Comparison of ENCODE assay signal across 28 cellular contexts in genomic region chr22:35558031-35558430, GRCh38. TPM values are rescaled to one million over a fixed set of nuclear protein-coding genes. Genes with fewer than 3 reads are reported as not detected.
"Had no signal": no experiment of that assay in that cellular context is flagged by ENCODE, and none has a peak within 500 bp of the region (broad histone marks: within the 10 kb centered on the region; RNA-seq: fewer than 3 reads in every experiment).

No MANE protein-coding gene starts in this region.

- H3K36me3 Mint-ChIP-seq: activated naive CD8-positive, alpha-beta T cell had no signal

- DNase-seq: activated CD4-positive, CD25-positive, alpha-beta regulatory T cell; activated CD8-positive, alpha-beta T cell treated with anti-CD3 and anti-CD28 coated beads, Interleukin-2, amount 10 ng/mL, durations not matched to agents 7 days and 5 days; activated gamma-delta T cell; activated naive CD4-positive, alpha-beta T cell treated with anti-CD3 and anti-CD28 coated beads for 36 hours; activated T-cell treated with anti-CD3 and anti-CD28 coated beads, Interleukin-2, amount 50 U/mL, for 4 hours; amygdala; brain microvascular endothelial cell; Kasumi-1; KBM-7; NCI-H1092 treated with DMSO at 0.1 percent for 48 hours; NCI-H1417 treated with DMSO at 0.1 percent for 48 hours; NCI-H1694; NCI-H2029; NCI-H2107; NCI-H2171 treated with DMSO at 0.1 percent for 48 hours; NCI-H226; NCI-H526; NCI-H82; NK-92 treated with Interleukin-12 subunit alpha and Interleukin-12 subunit beta, amount 100 ng/mL, for 24 hours; SHP77 treated with DMSO at 0.1 percent for 48 hours; T-helper 17 cell; T-helper 9 cell had no signal

- H3K9me3 Mint-ChIP-seq: activated naive CD4-positive, alpha-beta T cell treated with anti-CD3 and anti-CD28 coated beads for 36 hours; activated T-cell treated with anti-CD3 and anti-CD28 coated beads, Interleukin-2, amount 50 U/mL, for 4 hours; activated T-helper 17 cell treated with anti-CD3 and anti-CD28 coated beads, Interleukin-2, amount 50 U/mL, for 72 hours had no signal

- H3K27me3 ChIP-seq: brain microvascular endothelial cell, cardiac muscle cell had no signal

- FAIRE-seq: astrocyte had no signal

- H3K27ac Mint-ChIP-seq: activated CD8-positive, alpha-beta T cell treated with anti-CD3 and anti-CD28 coated beads, Interleukin-2, amount 10 ng/mL, durations not matched to agents 7 days and 5 days; activated naive CD4-positive, alpha-beta T cell treated with anti-CD3 and anti-CD28 coated beads for 36 hours; activated naive CD8-positive, alpha-beta T cell; activated T-helper 17 cell treated with anti-CD3 and anti-CD28 coated beads, Interleukin-2, amount 50 U/mL, for 72 hours; T-helper 17 cell had no signal

- H3K27ac ChIP-seq: brain microvascular endothelial cell, cardiac muscle cell, VCaP had no signal

- H3K36me3 ChIP-seq: brain microvascular endothelial cell, cardiac muscle cell had no signal

- H3K4me3 ChIP-seq: cardiac muscle cell had no signal

- H3K4me3 Mint-ChIP-seq: activated CD8-positive, alpha-beta T cell treated with anti-CD3 and anti-CD28 coated beads, Interleukin-2, amount 10 ng/mL, durations not matched to agents 7 days and 5 days; activated naive CD4-positive, alpha-beta T cell treated with anti-CD3 and anti-CD28 coated beads for 36 hours; activated naive CD8-positive, alpha-beta T cell; activated T-cell treated with anti-CD3 and anti-CD28 coated beads, Interleukin-2, amount 50 U/mL, for 4 hours; activated T-helper 17 cell treated with anti-CD3 and anti-CD28 coated beads, Interleukin-2, amount 50 U/mL, for 72 hours; T-helper 17 cell had no signal

- ATAC-seq: activated CD8-positive, alpha-beta T cell treated with anti-CD3 and anti-CD28 coated beads, Interleukin-2, amount 10 ng/mL, durations not matched to agents 7 days and 5 days; activated T-cell treated with anti-CD3 and anti-CD28 coated beads, Interleukin-2, amount 50 U/mL, for 4 hours; activated T-helper 17 cell treated with anti-CD3 and anti-CD28 coated beads, Interleukin-2, amount 50 U/mL, for 72 hours; T-helper 17 cell had no signal

RNA-seq across cellular contexts. Expression of gene RASD2, which starts 17.4 kb away (rescaled TPM):
- total RNA-seq: activated naive CD4-positive, alpha-beta T cell treated with anti-CD3 and anti-CD28 coated beads for 36 hours had no signal

RNA-seq across cellular contexts. Expression of gene MB, which starts 59.1 kb away (rescaled TPM):
- total RNA-seq: activated CD8-positive, alpha-beta T cell treated with anti-CD3 and anti-CD28 coated beads, Interleukin-2, amount 10 ng/mL, durations not matched to agents 7 days and 5 days; activated naive CD4-positive, alpha-beta T cell treated with anti-CD3 and anti-CD28 coated beads for 36 hours; astrocyte; SK-MEL-5; T-helper 17 cell had no signal
